Comparison of ENCODE assay signal across 33 cellular contexts in the genomic region with DNA sequence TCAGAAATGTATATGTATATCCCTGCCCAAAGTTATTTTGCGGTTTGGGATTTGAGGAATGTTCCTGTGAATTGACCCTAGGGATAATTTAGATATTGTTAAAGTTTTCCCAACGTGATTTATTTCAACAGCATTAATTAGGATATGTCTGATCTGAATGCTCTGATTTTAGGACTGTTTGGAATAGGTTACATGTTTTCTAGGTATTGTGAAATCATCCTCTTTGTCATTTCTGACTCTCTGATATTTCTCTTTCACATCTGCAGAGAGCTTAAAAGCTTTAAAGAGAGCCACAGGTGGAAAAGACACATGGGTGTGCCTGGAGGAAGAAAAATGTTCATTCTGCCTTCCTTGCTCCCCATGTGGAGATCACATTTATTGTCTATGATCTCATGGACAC. TPM values are rescaled to one million over a fixed set of nuclear protein-coding genes. Genes with fewer than 3 reads are reported as not detected.
"Had no signal": no experiment of that assay in that cellular context is flagged by ENCODE, and none has a peak within 500 bp of the region (broad histone marks: within the 10 kb centered on the region; RNA-seq: fewer than 3 reads in every experiment).

No MANE protein-coding gene starts in this region.

- H3K4me3 ChIP-seq: coronary artery, dorsolateral prefrontal cortex, esophagus squamous epithelium, gastrocnemius medialis, heart right ventricle, left lung, lower lobe of right lung, mucosa of descending colon had no signal

- H3K27ac ChIP-seq: coronary artery, dorsolateral prefrontal cortex, epithelial cell of prostate, esophagus squamous epithelium, gastrocnemius medialis, heart right ventricle, left lung, lower lobe of right lung had no signal

- H3K36me3 ChIP-seq: esophagus squamous epithelium, gastrocnemius medialis, heart right ventricle, left lung, lower lobe of right lung had no signal

- H3K27ac Mint-ChIP-seq: mesothelial cell of epicardium, naive B cell had no signal

- H3K9me3 ChIP-seq: esophagus squamous epithelium, gastrocnemius medialis, left lung, lower lobe of right lung, mucosa of descending colon had no signal

- DNase-seq: dermis blood vessel endothelial cell; dorsolateral prefrontal cortex; effector CD4-positive, alpha-beta T cell; effector memory CD4-positive, alpha-beta T cell; erythroblast; esophagus squamous epithelium; foreskin fibroblast; foreskin melanocyte; gastrocnemius medialis; glutamatergic neuron; head of caudate nucleus; heart right ventricle; hippocampal formation; left cardiac atrium; left lung; left ventricle myocardium superior; lower lobe of right lung; mesenchymal stem cell; mucosa of descending colon; naive B cell had no signal

- H3K4me3 Mint-ChIP-seq: mesothelial cell of epicardium, naive B cell had no signal

- ATAC-seq: esophagus mucosa, gastrocnemius medialis, heart right ventricle, left cardiac atrium, left lung, left ventricle myocardium superior, lower lobe of right lung, mucosa of descending colon had no signal

- H3K36me3 Mint-ChIP-seq: mesothelial cell of epicardium had no signal

- H3K9me3 Mint-ChIP-seq: mesothelial cell of epicardium had no signal

- FAIRE-seq: colon, islet of Langerhans, keratinocyte had no signal

RNA-seq across cellular contexts. Expression of a gene that starts 5.1 kb away (rescaled TPM):
- total RNA-seq: dermis blood vessel endothelial cell, esophagus mucosa, esophagus squamous epithelium, gastrocnemius medialis, glomerular endothelial cell, heart right ventricle, kidney epithelial cell, left cardiac atrium, left lung, left ventricle myocardium superior, lower leg skin, lower lobe of right lung, lung microvascular endothelial cell, mesenteric fat pad, mesothelial cell of epicardium, mucosa of descending colon, myocyte had no signal
- polyA plus RNA-seq: heart right ventricle, keratinocyte had no signal
